1 cellular context compared by ENCODE assay signal in genomic region chrX:49054073-49054762, GRCh38.
TF ChIP-seq lines count a peak whose summit lies in the region.

No MANE protein-coding gene starts in this region.

TF ChIP-seq in endothelial cell of umbilical vein, 7 proteins besides CTCF, POLR2A, EP300 and RAD21:
- no peak for TF ChIP-seq MYC (IDR thresholded peaks at IDR 0.05; ENCODE audit: low read depth, low read length)
- no peak for TF ChIP-seq FOS (IDR thresholded peaks at IDR 0.05; ENCODE audit: borderline replicate concordance, insufficient read depth, low read length)
- TF ChIP-seq POLR2AphosphoS5 (IDR thresholded peaks at IDR 0.05; ENCODE audit: insufficient read depth, low read depth, low read length): no peak
- no peak for TF ChIP-seq MAX (IDR thresholded peaks at IDR 0.05; ENCODE audit: insufficient read depth, insufficient read length)
